In genomic region chr6:161438430-161439030, GRCh38 we compare ENCODE assay signal across 15 cellular contexts.
A peak's percentile ranks its signal among the peaks of the same experiment; 100 is the strongest.
DNase-seq lines count a peak whose midpoint lies in the region; ATAC-seq, FAIRE-seq and TF ChIP-seq lines count a peak whose summit lies in the region.
"Had no signal": no experiment of that assay in that cellular context is flagged by ENCODE, and none has a peak within 500 bp of the region (broad histone marks: within the 10 kb centered on the region; RNA-seq: fewer than 3 reads in every experiment).

No MANE protein-coding gene starts in this region.

- no peaks in the 10 kb centered on the region for H3K9me3 Mint-ChIP-seq in activated T-helper 17 cell treated with anti-CD3 and anti-CD28 coated beads, Interleukin-2, amount 50 U/mL, for 72 hours
- H3K9me3 Mint-ChIP-seq: activated CD4-positive, alpha-beta T cell treated with anti-CD3 and anti-CD28 coated beads, Interleukin-2, amount 10 ng/mL, durations not matched to agents 24 days and 14 days; H9; stimulated activated effector memory CD8-positive, alpha-beta T cell treated with anti-CD3 and anti-CD28 coated beads, Interleukin-12 subunit alpha, Interleukin-12 subunit beta, amount 100 ng/mL, for 72 hours had no signal

- H2BK120ac ChIP-seq in trophoblast cell (ENCODE audit: insufficient read depth, low read length, poor library complexity), result peak overlapping the region; percentile 72

- peak overlapping the region; percentile 47 for H3K4me3 ChIP-seq in BE2C (ENCODE audit: low read depth, low read length)
- no peak overlapping the region for H3K4me3 ChIP-seq in trophoblast cell (ENCODE audit: low read depth, low read length)
- H3K4me3 ChIP-seq: BLaER1 treated with 17β-estradiol and CSF1 and Interleukin-3, amounts not matched to agents 10 nM and 100 nM; lung had no signal

- no peak overlapping the region for H2AK5ac ChIP-seq in trophoblast cell (ENCODE audit: low read length)

- peaks cover 5% of the 10 kb centered on the region for H3K79me2 ChIP-seq in trophoblast cell (ENCODE audit: control insufficient read depth, insufficient read depth, low read length, poor library complexity)

- H3K79me1 ChIP-seq in trophoblast cell (ENCODE audit: low read length), result peaks cover 30% of the 10 kb centered on the region

- H3K27me3 ChIP-seq in BE2C (no peaks in the 10 kb centered on the region), trophoblast cell (ENCODE audit: insufficient read depth, low read length) (no peaks in the 10 kb centered on the region)
- H3K27me3 ChIP-seq: BLaER1 treated with 17β-estradiol and CSF1 and Interleukin-3, amounts not matched to agents 10 nM and 100 nM had no signal

- no peak overlapping the region for H3K14ac ChIP-seq in trophoblast cell (ENCODE audit: low read length)

- TF ChIP-seq CTCF in BE2C (IDR thresholded peaks at IDR 0.05; ENCODE audit: low read depth, low read length), result no peak
- TF ChIP-seq CTCF in RWPE1 (conservative IDR thresholded peaks at IDR 0.05; ENCODE audit: low read depth), result no peak

- H3K9ac ChIP-seq in trophoblast cell (ENCODE audit: low read length), result no peak overlapping the region
- H3K9ac ChIP-seq: BLaER1 treated with 17β-estradiol and CSF1 and Interleukin-3, amounts not matched to agents 10 nM and 100 nM had no signal

- POLR2A ChIA-PET in RWPE1 (lab: Yijun Ruan, JAX; ENCODE audit: low non-redundant PET), result no interaction called here

- H3K4me3 Mint-ChIP-seq in activated T-helper 17 cell treated with anti-CD3 and anti-CD28 coated beads, Interleukin-2, amount 50 U/mL, for 72 hours, result no peak overlapping the region
- H3K4me3 Mint-ChIP-seq: activated CD4-positive, alpha-beta T cell treated with anti-CD3 and anti-CD28 coated beads, Interleukin-2, amount 10 ng/mL, durations not matched to agents 24 days and 14 days; H9; stimulated activated effector memory CD8-positive, alpha-beta T cell treated with anti-CD3 and anti-CD28 coated beads, Interleukin-12 subunit alpha, Interleukin-12 subunit beta, amount 100 ng/mL, for 72 hours had no signal

- H2BK12ac ChIP-seq in trophoblast cell (ENCODE audit: low read length), result no peak overlapping the region

- no peak overlapping the region for H3K27ac Mint-ChIP-seq in activated T-helper 17 cell treated with anti-CD3 and anti-CD28 coated beads, Interleukin-2, amount 50 U/mL, for 72 hours
- H3K27ac Mint-ChIP-seq: activated CD4-positive, alpha-beta T cell treated with anti-CD3 and anti-CD28 coated beads, Interleukin-2, amount 10 ng/mL, durations not matched to agents 24 days and 14 days; H9; stimulated activated effector memory CD8-positive, alpha-beta T cell treated with anti-CD3 and anti-CD28 coated beads, Interleukin-12 subunit alpha, Interleukin-12 subunit beta, amount 100 ng/mL, for 72 hours had no signal

- no peak for TF ChIP-seq POLR2A in H54 (IDR thresholded peaks at IDR 0.05; ENCODE audit: low read depth, low read length)

- no peak overlapping the region for H3K18ac ChIP-seq in trophoblast cell (ENCODE audit: low read length)

- no peaks in the 10 kb centered on the region for H3K36me3 Mint-ChIP-seq in activated T-helper 17 cell treated with anti-CD3 and anti-CD28 coated beads, Interleukin-2, amount 50 U/mL, for 72 hours (ENCODE audit: low read depth)

- peak overlapping the region; percentile 78 for H3K27ac ChIP-seq in RWPE1
- H3K27ac ChIP-seq in cingulate gyrus (ENCODE audit: low read depth, low read length), result peak overlapping the region; percentile 93
- no peak overlapping the region for H3K27ac ChIP-seq in trophoblast cell (ENCODE audit: low read depth, low read length)
- H3K27ac ChIP-seq: BLaER1 treated with 17β-estradiol and CSF1 and Interleukin-3, amounts not matched to agents 10 nM and 100 nM had no signal

- no peak for FAIRE-seq in H54 (lab: Jason Lieb, UNC)
- FAIRE-seq: HepG2 had no signal

- H3K9me3 ChIP-seq in BE2C (no peaks in the 10 kb centered on the region), trophoblast cell (ENCODE audit: insufficient read depth, low read depth, low read length) (no peaks in the 10 kb centered on the region)
- H3K9me3 ChIP-seq: BLaER1 treated with 17β-estradiol and CSF1 and Interleukin-3, amounts not matched to agents 10 nM and 100 nM had no signal

- no peak overlapping the region for H3K4ac ChIP-seq in trophoblast cell (ENCODE audit: low read depth, low read length)

- H3K36me3 ChIP-seq in BE2C (no peaks in the 10 kb centered on the region), trophoblast cell (ENCODE audit: control insufficient read depth in 1 of 2, insufficient read depth in 2 of 2, low read length in 2 of 2) (no peaks in the 10 kb centered on the region)
- H3K36me3 ChIP-seq: BLaER1 treated with 17β-estradiol and CSF1 and Interleukin-3, amounts not matched to agents 10 nM and 100 nM had no signal

- ATAC-seq in HG03432 (IDR thresholded peaks at IDR 0.05; ENCODE audit: unreplicated experiment), result no peak
- no peak for ATAC-seq in activated T-helper 17 cell treated with anti-CD3 and anti-CD28 coated beads, Interleukin-2, amount 50 U/mL, for 72 hours (replicated peaks)
- ATAC-seq: HepG2; stimulated activated effector memory CD8-positive, alpha-beta T cell treated with anti-CD3 and anti-CD28 coated beads, Interleukin-12 subunit alpha, Interleukin-12 subunit beta, amount 100 ng/mL, for 72 hours had no signal

- peak overlapping the region; percentile 5 for H4K91ac ChIP-seq in trophoblast cell (ENCODE audit: low read depth, low read length)

- no peaks in the 10 kb centered on the region for H3K4me1 ChIP-seq in BE2C
- H3K4me1 ChIP-seq in trophoblast cell (ENCODE audit: control insufficient read depth in 1 of 2, insufficient read depth in 2 of 2, low read length in 2 of 2), result peaks cover 6 to 11% of the 10 kb centered on the region in 2 experiments
- H3K4me1 ChIP-seq: BLaER1 treated with 17β-estradiol and CSF1 and Interleukin-3, amounts not matched to agents 10 nM and 100 nM had no signal

- no peaks in the 10 kb centered on the region for H3K27me3 Mint-ChIP-seq in activated T-helper 17 cell treated with anti-CD3 and anti-CD28 coated beads, Interleukin-2, amount 50 U/mL, for 72 hours
- H3K27me3 Mint-ChIP-seq: activated CD4-positive, alpha-beta T cell treated with anti-CD3 and anti-CD28 coated beads, Interleukin-2, amount 10 ng/mL, durations not matched to agents 24 days and 14 days had no signal

- no peak overlapping the region for H2BK5ac ChIP-seq in trophoblast cell (ENCODE audit: low read depth, low read length, poor library complexity)

- H3K4me1 Mint-ChIP-seq in activated T-helper 17 cell treated with anti-CD3 and anti-CD28 coated beads, Interleukin-2, amount 50 U/mL, for 72 hours, result no peaks in the 10 kb centered on the region

- H4K8ac ChIP-seq in trophoblast cell (ENCODE audit: low read depth, low read length), result no peak overlapping the region

- H3K23ac ChIP-seq in trophoblast cell (ENCODE audit: low read length), result no peak overlapping the region

- no peak overlapping the region for H4K12ac ChIP-seq in trophoblast cell (ENCODE audit: low read depth, low read length)

- 100% methylated on average over 3 of the region's 12 CpGs for WGBS in trophoblast cell (ENCODE audit: extremely low coverage, insufficient coverage, insufficient read length)

- no peak overlapping the region for H2AFZ ChIP-seq in trophoblast cell (ENCODE audit: insufficient read depth, low read length, poor library complexity)

- DNase-seq in BE2C, result no peak
- DNase-seq in RWPE1 (ENCODE audit: low spot score), result no peak
- DNase-seq in trophoblast cell, result no peak
- DNase-seq in H54 (ENCODE audit: insufficient read length, low spot score), result no peak
- DNase-seq in DMS153 (lab: John Stamatoyannopoulos, UW), result no peak
- DNase-seq: DMS79, H9 had no signal

- no peak overlapping the region for H3K4me2 ChIP-seq in trophoblast cell (ENCODE audit: low read length)
- H3K4me2 ChIP-seq: BLaER1 treated with 17β-estradiol and CSF1 and Interleukin-3, amounts not matched to agents 10 nM and 100 nM had no signal

- CTCF ChIA-PET in RWPE1 (lab: Yijun Ruan, JAX), result interaction anchor here (0.9 to 1.9 kb wide), 2 partner anchors 20 to 181 kb away, joined by 3 to 6 read pairs; no protein-coding TSS in a partner anchor
